ENCODE assay signal across 7 cellular contexts in genomic region chr2:10305715-10306114, GRCh38. TPM values are rescaled to one million over a fixed set of nuclear protein-coding genes. Genes with fewer than 3 reads are reported as not detected.
DNase-seq lines count a peak whose midpoint lies in the region; ATAC-seq and TF ChIP-seq lines count a peak whose summit lies in the region.

No MANE protein-coding gene starts in this region.

- ATAC-seq in stimulated activated naive CD8-positive, alpha-beta T cell treated with anti-CD3 and anti-CD28 coated beads, Interleukin-15, Interleukin-2, amounts not matched to agents 100 U/mL and 50 U/mL, for 24 hours = peak; percentile 32
- ATAC-seq in HG02623 (IDR thresholded peaks at IDR 0.05; ENCODE audit: unreplicated experiment) = no peak

- peak; percentile 55 for DNase-seq in Jurkat, Clone E6-1 (ENCODE audit: low read depth, low spot score)
- DNase-seq in activated CD4-positive, alpha-beta T cell treated with anti-CD3 and anti-CD28 coated beads, Interleukin-2, amount 50 U/mL, for 1 hour = peak; percentile 48
- DNase-seq in fibroblast of mammary gland (ENCODE audit: low read depth) (no peak), NCI-H2196 treated with DMSO at 0.1 percent for 48 hours (lab: John Stamatoyannopoulos, UW; ENCODE audit: unreplicated experiment) (no peak), DMS153 (lab: John Stamatoyannopoulos, UW) (no peak)
- peak; percentile 50 for DNase-seq in stimulated activated naive CD8-positive, alpha-beta T cell treated with anti-CD3 and anti-CD28 coated beads, Interleukin-15, Interleukin-2, amounts not matched to agents 100 U/mL and 50 U/mL, for 24 hours

- H3K4me3 ChIP-seq in Jurkat, Clone E6-1 (ENCODE audit: low read length) = no peak overlapping the region
- no peak overlapping the region for H3K4me3 ChIP-seq in fibroblast of mammary gland (ENCODE audit: control insufficient read depth, low read depth, low read length)

- peak; percentile 12 for TF ChIP-seq CTCF in fibroblast of mammary gland (conservative IDR thresholded peaks at IDR 0.05; ENCODE audit: control insufficient read depth, insufficient read depth, low read depth, low read length)

RNA-seq across cellular contexts. Expression of gene HPCAL1, which starts 3.0 kb away (rescaled TPM):
- polyA plus RNA-seq in Jurkat, Clone E6-1 (2012; ENCODE audit: insufficient read depth, insufficient read length) = 41.8 TPM

Comparison
In these comparisons a context has a peak if more than half of its experiments do, and no peak if none do; other contexts are left out.
1. DNase-seq: peak in Jurkat, Clone E6-1 (single experiment), activated CD4-positive, alpha-beta T cell treated with anti-CD3 and anti-CD28 coated beads, Interleukin-2, amount 50 U/mL, for 1 hour (single experiment) and stimulated activated naive CD8-positive, alpha-beta T cell treated with anti-CD3 and anti-CD28 coated beads, Interleukin-15, Interleukin-2, amounts not matched to agents 100 U/mL and 50 U/mL, for 24 hours (single experiment); none in fibroblast of mammary gland (single experiment), NCI-H2196 treated with DMSO at 0.1 percent for 48 hours (single experiment) and DMS153 (single experiment).